Comparison of ENCODE assay signal across 8 cellular contexts in genomic region chr6:125749864-125750691, GRCh38. TPM values are rescaled to one million over a fixed set of nuclear protein-coding genes. Genes with fewer than 3 reads are reported as not detected.
A peak's percentile ranks its signal among the peaks of the same experiment; 100 is the strongest.
DNase-seq lines count a peak whose midpoint lies in the region; ATAC-seq, FAIRE-seq and TF ChIP-seq lines count a peak whose summit lies in the region.

No MANE protein-coding gene starts in this region.

- H3K36me3 ChIP-seq in psoas muscle (ENCODE audit: insufficient read depth in 1 of 2, low read depth in 1 of 2), result peaks cover 0 to 34% of the 10 kb centered on the region in 2 donors

- TF ChIP-seq EP300 in A549 (IDR thresholded peaks at IDR 0.05), result no peak

- H3K9me3 ChIP-seq in A549, result no peaks in the 10 kb centered on the region; the same call in 2 of the 3 replicates
- no peaks in the 10 kb centered on the region for H3K9me3 ChIP-seq in psoas muscle

- DNase-seq in A549 (ENCODE audit: low read depth in 1 of 2, low spot score in 1 of 2), result no peak
- DNase-seq in HFF-Myc (ENCODE audit: extremely low read depth, low read depth), result no peak
- DNase-seq in Right ventricle myocardium superior, result peak; percentile 52
- DNase-seq in psoas muscle, result peak; percentile 24 to 63
- DNase-seq in H4 (ENCODE audit: low spot score), result no peak
- DNase-seq in GM13977 (ENCODE audit: low spot score), result no peak
- DNase-seq in occipital lobe (lab: John Stamatoyannopoulos, UW), result no peak

- 27% methylated on average over 28 of the region's 35 CpGs for WGBS in A549 (ENCODE audit: missing lambda C conversion rate)
- 1% methylated on average over 35 of the region's 35 CpGs for WGBS in psoas muscle, 3 donors

- TF ChIP-seq CTCF in A549 (IDR thresholded peaks at IDR 0.05) (no peak), HFF-Myc (IDR thresholded peaks at IDR 0.05; ENCODE audit: low read depth, low read length, missing control alignments) (no peak), WI38 (IDR thresholded peaks at IDR 0.05; ENCODE audit: low read depth, low read length) (no peak), psoas muscle (IDR thresholded peaks at IDR 0.05) (no peak), GM13977 (IDR thresholded peaks at IDR 0.05; ENCODE audit: extremely low read depth, insufficient read depth, missing control alignments) (no peak)

- H3K4me3 ChIP-seq in A549 (peak overlapping the region; percentile 76), HFF-Myc (replicated peaks; ENCODE audit: low read depth, low read length) (peak overlapping the region; percentile 46), WI38 (ENCODE audit: low read depth, low read length) (peak overlapping the region; percentile 67), psoas muscle (peak overlapping the region; percentile 89)

- intact Hi-C loops in Right ventricle myocardium superior (cut with DNase I), result loop anchor here (5.0 kb wide), 1 partner anchor 163 kb away; no protein-coding TSS in a partner anchor
- intact Hi-C loops in psoas muscle (cut with DNase I), result loop anchor here (5.0 to 10.0 kb wide), 4 partner anchors 153 to 438 kb away; no protein-coding TSS in a partner anchor

- peak overlapping the region; percentile 100 for H3K4me2 ChIP-seq in A549

- no peak for FAIRE-seq in A549 (lab: Jason Lieb, UNC)

- in situ Hi-C loops in GM13977 (cut with MboI; ENCODE audit: low pct_unique_long_range_greater_than_20kb, low sequenced_read_pairs, unreplicated experiment), result loop anchor here (10.0 kb wide), 1 partner anchor 235 kb away; no protein-coding TSS in a partner anchor

- peak overlapping the region; percentile 7 to 72; a peak in 3 of 6 replicates for H3K27ac ChIP-seq in A549
- peak overlapping the region; percentile 98 for H3K27ac ChIP-seq in psoas muscle

- POLR2A ChIA-PET in A549 (lab: Yijun Ruan, JAX), result no interaction called here

- no peaks in the 10 kb centered on the region for H3K27me3 ChIP-seq in psoas muscle (ENCODE audit: insufficient read depth in 3 of 3, low read length in 2 of 3)

- peaks cover 23% of the 10 kb centered on the region; the same call in 2 of the 3 replicates for H3K4me1 ChIP-seq in A549
- peaks cover 5% of the 10 kb centered on the region for H3K4me1 ChIP-seq in psoas muscle

- TF ChIP-seq POLR2A in A549 (IDR thresholded peaks at IDR 0.05; ENCODE audit: low read length), result no peak

- CTCF ChIA-PET in A549 (lab: Yijun Ruan, JAX), result interaction anchor here (0.9 to 20.8 kb wide), 2 partner anchors 437 to 438 kb away, joined by 3 to 288 read pairs; no protein-coding TSS in a partner anchor

- ATAC-seq in A549 (no peak; a peak in 2 of 6 replicates), Right ventricle myocardium superior (ENCODE audit: poor library complexity) (peak; percentile 33), psoas muscle (peak in 2 of 4 donors; percentile 3 to 6)

- TF ChIP-seq RAD21 in A549 (conservative IDR thresholded peaks at IDR 0.05 in 1 of 2, IDR thresholded peaks at IDR 0.05 in 1 of 2), result no peak

TF ChIP-seq in A549, 52 proteins besides CTCF, POLR2A, EP300 and RAD21:
- TF ChIP-seq HOXA7 (CRISPR knock-in tag; IDR thresholded peaks at IDR 0.05) (no peak), CHD4 (IDR thresholded peaks at IDR 0.05; ENCODE audit: borderline replicate concordance) (no peak), ESRRA (IDR thresholded peaks at IDR 0.05; ENCODE audit: borderline replicate concordance, low read length) (no peak), NPAS2 (CRISPR knock-in tag; IDR thresholded peaks at IDR 0.05; ENCODE audit: borderline replicate concordance) (no peak), RNF2 (IDR thresholded peaks at IDR 0.05; ENCODE audit: borderline replicate concordance, low read depth) (peak; percentile 84; the same call in 1 of the 2 replicates), HOXB13 (CRISPR knock-in tag; IDR thresholded peaks at IDR 0.05; ENCODE audit: low read depth) (no peak)
TF ChIP-seq in A549: peak in this region for 1.

RNA-seq across cellular contexts. Expression of gene HEY2, which starts 0.6 kb away (rescaled TPM):
- polyA plus RNA-seq in A549 (2011; rRNA removed), result 0.09 TPM in 1 of 2 replicates, not detected in the other
- 0.13 and 0.15 TPM in 2 replicates for polyA plus RNA-seq in A549 (2012; cell fraction: cytosol; rRNA removed)
- polyA plus RNA-seq in A549 (2012; cell fraction: nucleus; rRNA removed), result 0.16 and 0.17 TPM in 2 replicates
- polyA plus RNA-seq in A549 (2017; fragmentation: RNase III; extraction: RNeasy Plus Mini Kit Qiagen cat#74134 plus additional on column Dnase treatment), result 0.04 TPM in 1 of 3 replicates, not detected in the others
- polyA minus RNA-seq in A549 (2011; rRNA and poly(A)+ RNA removed), result not detected in 2 replicates
- 60.6 TPM for total RNA-seq in Right ventricle myocardium superior
- 10 to 100 TPM in 1 of 4 donors, 1 to 10 TPM in 3; 4.4 to 80.5 (median 7.5) TPM for total RNA-seq in psoas muscle
- polyA plus RNA-seq in psoas muscle, result 1 to 10 TPM; 4.2 to 6.2 (median 5.5) TPM
- total RNA-seq in H4 (2014; rRNA removed; shearing (Covaris generic)), result 0.93 TPM in 1 of 2 replicates, not detected in the other
- 0.62 TPM for total RNA-seq in occipital lobe

RNA-seq across cellular contexts. Expression of gene NCOA7, which starts 40.7 kb away (rescaled TPM):
- polyA plus RNA-seq in A549 (2011; rRNA removed), result 154 and 195 TPM in 2 replicates
- polyA plus RNA-seq in A549 (2012; cell fraction: cytosol; rRNA removed), result 70.9 and 72.3 TPM in 2 replicates
- polyA plus RNA-seq in A549 (2012; cell fraction: nucleus; rRNA removed), result 50.6 and 56.7 TPM in 2 replicates
- 60.3 to 74.1 TPM (median 66.4 TPM) in 3 replicates for polyA plus RNA-seq in A549 (2017; fragmentation: RNase III; extraction: RNeasy Plus Mini Kit Qiagen cat#74134 plus additional on column Dnase treatment)
- 278 and 281 TPM in 2 replicates for polyA minus RNA-seq in A549 (2011; rRNA and poly(A)+ RNA removed)
- 12.7 TPM for total RNA-seq in Right ventricle myocardium superior
- total RNA-seq in psoas muscle, result 10 to 100 TPM in 3 of 4 donors, 1 to 10 TPM in 1; 8.2 to 22.5 (median 13.2) TPM
- 1 to 10 TPM; 3.1 to 7.4 (median 5.6) TPM for polyA plus RNA-seq in psoas muscle
- 26.1 and 33.4 TPM in 2 replicates for total RNA-seq in H4 (2014; rRNA removed; shearing (Covaris generic))
- total RNA-seq in occipital lobe, result 33.5 TPM

Comparison
In these comparisons a context has a peak if more than half of its experiments do, and no peak if none do; other contexts are left out.
1. DNase-seq: peak in Right ventricle myocardium superior (single experiment) and psoas muscle (2 of 2); none in A549 (0 of 2), HFF-Myc (single experiment), H4 (single experiment), GM13977 (single experiment) and occipital lobe (single experiment).
2. Peak in every context shown above with its lines, with median percentiles within 50 percentile points of each other: H3K4me3 ChIP-seq.